17 cellular contexts compared by ENCODE assay signal in the genomic region with DNA sequence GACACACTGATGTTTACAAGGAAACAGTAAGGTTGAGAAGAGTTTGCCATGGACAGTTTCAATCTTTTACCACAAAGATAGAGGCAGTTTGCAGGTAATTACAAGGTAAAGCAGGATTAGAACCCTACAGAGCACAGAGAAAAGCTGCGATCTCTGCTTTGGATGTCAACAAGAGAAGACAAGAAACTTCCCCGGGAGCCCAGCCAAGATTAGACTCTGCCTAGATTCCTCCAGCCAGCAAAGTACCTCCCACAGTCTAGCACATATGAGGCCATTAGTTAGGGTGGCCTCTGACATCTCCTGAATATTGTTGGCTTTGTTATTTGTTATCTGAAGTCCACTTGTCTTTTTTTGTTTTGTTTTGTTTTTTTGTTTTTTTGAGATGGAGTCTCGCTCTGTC.
DNase-seq lines count a peak whose midpoint lies in the region; ATAC-seq and TF ChIP-seq lines count a peak whose summit lies in the region.
"Had no signal": no experiment of that assay in that cellular context is flagged by ENCODE, and none has a peak within 500 bp of the region (broad histone marks: within the 10 kb centered on the region; RNA-seq: fewer than 3 reads in every experiment).

No MANE protein-coding gene starts in this region.

- no peak overlapping the region for H4K91ac ChIP-seq in H9 (ENCODE audit: insufficient read length, low read depth, low read length)

- H3K4me1 ChIP-seq in H9 (ENCODE audit: insufficient read depth, low read length): no peaks in the 10 kb centered on the region
- no peaks in the 10 kb centered on the region for H3K4me1 ChIP-seq in adrenal gland (replicated peaks in 1 of 2)
- no peaks in the 10 kb centered on the region for H3K4me1 ChIP-seq in mesendoderm (ENCODE audit: control insufficient read depth, low read depth, low read length)

- no peak for TF ChIP-seq POLR2A in adrenal gland (IDR thresholded peaks at IDR 0.05)

- H3K23ac ChIP-seq in H9 (ENCODE audit: insufficient read length, low read depth, low read length) (no peak overlapping the region), mesendoderm (ENCODE audit: low read length) (no peak overlapping the region)

- H3T11ph ChIP-seq in H9 (ENCODE audit: low read length): no peak overlapping the region

- H3K27ac ChIP-seq in H9 (ENCODE audit: insufficient read length, low read depth, low read length) (no peak overlapping the region), adrenal gland (no peak overlapping the region), mesendoderm (ENCODE audit: low read depth, low read length) (no peak overlapping the region)
- H3K27ac ChIP-seq: BLaER1 had no signal

- H2BK12ac ChIP-seq in H9 (ENCODE audit: insufficient read length, low read depth, low read length): no peak overlapping the region

- no peaks in the 10 kb centered on the region; the same call in 1 of the 2 replicates for H3K27me3 Mint-ChIP-seq in H9 (ENCODE audit: low read depth)
- H3K27me3 Mint-ChIP-seq: CD4-positive, alpha-beta memory T cell had no signal

- no peak overlapping the region for H3K4me2 ChIP-seq in H9 (ENCODE audit: insufficient read depth, insufficient read length, low read length)
- no peak overlapping the region for H3K4me2 ChIP-seq in mesendoderm (ENCODE audit: low read length)
- H3K4me2 ChIP-seq: BLaER1 had no signal

- no peak overlapping the region for H4K5ac ChIP-seq in H9 (ENCODE audit: insufficient read length, low read depth, low read length)
- H4K5ac ChIP-seq in mesendoderm (ENCODE audit: low read length): no peak overlapping the region

- no peak for TF ChIP-seq CTCF in H9 (conservative IDR thresholded peaks at IDR 0.05)
- TF ChIP-seq CTCF in adrenal gland (IDR thresholded peaks at IDR 0.05): no peak

- H3K9ac ChIP-seq in H9 (ENCODE audit: extremely low read depth, insufficient read length, low read length) (no peak overlapping the region), mesendoderm (ENCODE audit: low read length) (no peak overlapping the region)
- H3K9ac ChIP-seq: BLaER1 had no signal

- no peak overlapping the region for H3K18ac ChIP-seq in H9 (ENCODE audit: insufficient read length, low read depth, low read length)
- no peak overlapping the region for H3K18ac ChIP-seq in mesendoderm (ENCODE audit: low read length)

- H2BK5ac ChIP-seq in H9 (ENCODE audit: insufficient read length, low read length): no peak overlapping the region
- H2BK5ac ChIP-seq in mesendoderm (ENCODE audit: low read length): no peak overlapping the region

- H2BK20ac ChIP-seq in H9 (ENCODE audit: low read depth, low read length, poor library complexity, severe bottlenecking): no peak overlapping the region

- H2AK5ac ChIP-seq in H9 (ENCODE audit: insufficient read length, low read length) (no peak overlapping the region), mesendoderm (ENCODE audit: low read length) (no peak overlapping the region)

- H3K23me2 ChIP-seq in H9 (ENCODE audit: insufficient read length, low read depth, low read length, poor library complexity, severe bottlenecking): no peaks in the 10 kb centered on the region

- H2BK120ac ChIP-seq in H9 (ENCODE audit: low read depth, low read length, poor library complexity, severe bottlenecking) (no peak overlapping the region), mesendoderm (ENCODE audit: low read depth, low read length) (no peak overlapping the region)

- H2AFZ ChIP-seq in H9 (ENCODE audit: low read length): no peak overlapping the region

- H3K56ac ChIP-seq in H9 (ENCODE audit: insufficient read length, low read depth, low read length) (no peak overlapping the region), mesendoderm (ENCODE audit: low read length) (no peak overlapping the region)

- no peak overlapping the region for H3K4me3 Mint-ChIP-seq in H9
- H3K4me3 Mint-ChIP-seq: CD14-positive monocyte; CD4-positive, alpha-beta memory T cell had no signal

- no peak overlapping the region for H3K14ac ChIP-seq in H9 (ENCODE audit: insufficient read depth, low read length)

- H3K36me3 ChIP-seq in adrenal gland (replicated peaks in 1 of 2) (no peaks in the 10 kb centered on the region), mesendoderm (ENCODE audit: control insufficient read depth, insufficient read depth, low read length) (no peaks in the 10 kb centered on the region)
- H3K36me3 ChIP-seq: BLaER1 had no signal

- H3K4ac ChIP-seq in H9 (ENCODE audit: low read depth, low read length) (no peak overlapping the region), mesendoderm (ENCODE audit: low read depth, low read length) (no peak overlapping the region)

- intact Hi-C loops in adrenal gland (cut with DNase I): no loop called here

- no peak overlapping the region for H4K8ac ChIP-seq in H9 (replicated peaks; ENCODE audit: insufficient read length, low read depth, low read length)
- no peak overlapping the region for H4K8ac ChIP-seq in mesendoderm (ENCODE audit: low read depth, low read length)

- no peaks in the 10 kb centered on the region; a peak in 1 of 7 replicates for H3K36me3 Mint-ChIP-seq in H9 (ENCODE audit: insufficient read depth in 1 of 3, low read depth in 3 of 3)
- H3K36me3 Mint-ChIP-seq: CD14-positive monocyte; CD4-positive, alpha-beta memory T cell had no signal

- no peaks in the 10 kb centered on the region for H3K9me3 ChIP-seq in H9 (ENCODE audit: control insufficient read depth, low read depth, low read length)
- no peaks in the 10 kb centered on the region for H3K9me3 ChIP-seq in adrenal gland (replicated peaks in 1 of 3)
- H3K9me3 ChIP-seq: BLaER1 had no signal

- no peak overlapping the region for H3K4me3 ChIP-seq in adrenal gland
- H3K4me3 ChIP-seq in mesendoderm (ENCODE audit: low read length): no peak overlapping the region
- H3K4me3 ChIP-seq: BLaER1, GM12878 had no signal

- no peaks in the 10 kb centered on the region for H4K20me1 ChIP-seq in H9 (ENCODE audit: control insufficient read depth, insufficient read depth, insufficient read length)
- H4K20me1 ChIP-seq: BLaER1 had no signal

- H3K79me2 ChIP-seq in H9 (ENCODE audit: insufficient read depth, low read length): no peaks in the 10 kb centered on the region
- no peaks in the 10 kb centered on the region for H3K79me2 ChIP-seq in mesendoderm (ENCODE audit: control insufficient read depth, insufficient read depth, low read length)

- no CpG with 5 or more reads among the region's 3 CpGs for WGBS in H9 (ENCODE audit: extremely low coverage, insufficient read length, low lambda C conversion rate)
- WGBS in adrenal gland, 4 donors: 49 to 61% (median 55%) methylated on average over 3 of the region's 3 CpGs
- no CpG with 5 or more reads among the region's 3 CpGs for WGBS in mesendoderm (ENCODE audit: extremely low coverage, insufficient coverage, low lambda C conversion rate)

- no peak for ATAC-seq in GM19467 (IDR thresholded peaks at IDR 0.05; ENCODE audit: unreplicated experiment)
- ATAC-seq in GM19351 (IDR thresholded peaks at IDR 0.05; ENCODE audit: unreplicated experiment): no peak
- ATAC-seq: GM12878 had no signal

- H3K9me3 Mint-ChIP-seq in H9: no peaks in the 10 kb centered on the region; a peak in 1 of 5 replicates

- H2BK15ac ChIP-seq in H9 (ENCODE audit: low read depth, low read length) (no peak overlapping the region), mesendoderm (replicated peaks; ENCODE audit: low read depth) (no peak overlapping the region)

- peak overlapping the region in 2 of 3 experiments; percentile 10 to 57; a peak in 1 of 7 replicates for H3K27ac Mint-ChIP-seq in H9
- H3K27ac Mint-ChIP-seq: CD14-positive monocyte; CD4-positive, alpha-beta memory T cell had no signal

- H3K4me1 Mint-ChIP-seq in H9: peaks cover 3 to 15% of the 10 kb centered on the region in 2 experiments
- H3K4me1 Mint-ChIP-seq: CD14-positive monocyte; CD4-positive, alpha-beta memory T cell had no signal

- H3K27me3 ChIP-seq in H9 (ENCODE audit: insufficient read depth, low read length) (no peaks in the 10 kb centered on the region), adrenal gland (no peaks in the 10 kb centered on the region), mesendoderm (ENCODE audit: insufficient read depth, low read length, poor library complexity) (no peaks in the 10 kb centered on the region)
- H3K27me3 ChIP-seq: BLaER1 had no signal

- DNase-seq in H9 (no peak), adrenal gland (peak; percentile 20 to 57 (median 34)), mesendoderm (peak; percentile 64), amniotic stem cell (lab: John Stamatoyannopoulos, UW) (no peak), NCI-H1417 (lab: John Stamatoyannopoulos, UW) (no peak)
- DNase-seq: 8988T; CD4-positive, alpha-beta memory T cell; DMS153; DMS79; GOT3; H7; IMR-90 had no signal

- H3K79me1 ChIP-seq in H9 (ENCODE audit: insufficient read depth, low read depth, low read length, poor library complexity, severe bottlenecking) (no peaks in the 10 kb centered on the region), mesendoderm (ENCODE audit: low read length) (peaks cover 2% of the 10 kb centered on the region)

Comparison
In these comparisons a context has a peak if more than half of its experiments do, and no peak if none do; other contexts are left out.
1. DNase-seq: peak in adrenal gland (7 of 7) and mesendoderm (single experiment); none in H9 (single experiment), amniotic stem cell (single experiment) and NCI-H1417 (0 of 3).